Comparison of ENCODE assay signal across 8 cellular contexts in genomic region chr16:75555707-75556512, GRCh38. TPM values are rescaled to one million over a fixed set of nuclear protein-coding genes. Genes with fewer than 3 reads are reported as not detected.
DNase-seq lines count a peak whose midpoint lies in the region; ATAC-seq lines count a peak whose summit lies in the region.

A gene with protein sequence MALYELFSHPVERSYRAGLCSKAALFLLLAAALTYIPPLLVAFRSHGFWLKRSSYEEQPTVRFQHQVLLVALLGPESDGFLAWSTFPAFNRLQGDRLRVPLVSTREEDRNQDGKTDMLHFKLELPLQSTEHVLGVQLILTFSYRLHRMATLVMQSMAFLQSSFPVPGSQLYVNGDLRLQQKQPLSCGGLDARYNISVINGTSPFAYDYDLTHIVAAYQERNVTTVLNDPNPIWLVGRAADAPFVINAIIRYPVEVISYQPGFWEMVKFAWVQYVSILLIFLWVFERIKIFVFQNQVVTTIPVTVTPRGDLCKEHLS (minus strand): TSS chr16:75556252. CDS start chr16:75556209, 43 bp downstream.

- H2BK5ac ChIP-seq in mesendoderm (ENCODE audit: low read length) = no peak within 1 kb of the TSS

- no peaks in the 10 kb centered on the region for H3K36me3 ChIP-seq in endocrine pancreas (ENCODE audit: control insufficient read depth, insufficient read depth, low read length)
- H3K36me3 ChIP-seq in mesendoderm (ENCODE audit: control insufficient read depth, insufficient read depth, low read length) = no peaks in the 10 kb centered on the region

- no peaks in the 10 kb centered on the region for H3K9me3 ChIP-seq in endocrine pancreas (ENCODE audit: control insufficient read depth, low read length)

- no peaks in the 10 kb centered on the region for H3K27me3 ChIP-seq in endocrine pancreas (ENCODE audit: control insufficient read depth, insufficient read depth, low read length)
- H3K27me3 ChIP-seq in mesendoderm (ENCODE audit: insufficient read depth, low read length, poor library complexity) = no peaks in the 10 kb centered on the region

- H4K8ac ChIP-seq in mesendoderm (ENCODE audit: low read depth, low read length) = no peak within 1 kb of the TSS

- no peaks in the 10 kb centered on the region for H3K4me1 ChIP-seq in endocrine pancreas (ENCODE audit: control insufficient read depth, insufficient read depth, low read length)
- H3K4me1 ChIP-seq in mesendoderm (ENCODE audit: control insufficient read depth, low read depth, low read length) = no peaks in the 10 kb centered on the region

- no peak within 1 kb of the TSS for H4K5ac ChIP-seq in mesendoderm (ENCODE audit: low read length)

- no peak within 1 kb of the TSS for H3K4ac ChIP-seq in mesendoderm (ENCODE audit: low read depth, low read length)

- H2BK120ac ChIP-seq in mesendoderm (ENCODE audit: low read depth, low read length) = no peak within 1 kb of the TSS

- no peaks in the 10 kb centered on the region for H3K79me1 ChIP-seq in mesendoderm (ENCODE audit: low read length)

- H3K4me3 ChIP-seq in endocrine pancreas (ENCODE audit: control insufficient read depth, insufficient read depth, low read length) (peak within 1 kb of the TSS; percentile 66), mesendoderm (ENCODE audit: low read length) (peak within 1 kb of the TSS; percentile 76)

- H2AK5ac ChIP-seq in mesendoderm (ENCODE audit: low read length) = no peak within 1 kb of the TSS

- no CpG with 5 or more reads among the region's 80 CpGs for WGBS in mesendoderm (ENCODE audit: extremely low coverage, insufficient coverage, low lambda C conversion rate)

- H3K9ac ChIP-seq in endocrine pancreas (ENCODE audit: control insufficient read depth, insufficient read depth, low read length) = peak within 1 kb of the TSS; percentile 69
- peak within 1 kb of the TSS; percentile 77 for H3K9ac ChIP-seq in mesendoderm (ENCODE audit: low read length)

- H3K79me2 ChIP-seq in mesendoderm (ENCODE audit: control insufficient read depth, insufficient read depth, low read length) = no peaks in the 10 kb centered on the region

- H2BK15ac ChIP-seq in mesendoderm (replicated peaks; ENCODE audit: low read depth) = no peak within 1 kb of the TSS

- peak within 1 kb of the TSS; percentile 15 for H3K23ac ChIP-seq in mesendoderm (ENCODE audit: low read length)

- ATAC-seq in GM19452 (IDR thresholded peaks at IDR 0.05; ENCODE audit: unreplicated experiment) = peak; percentile 98
- peak; percentile 89 for ATAC-seq in HG03575 (IDR thresholded peaks at IDR 0.05; ENCODE audit: extremely low read depth, insufficient number of reproducible peaks, low FRiP score, unreplicated experiment)

- peak within 1 kb of the TSS; percentile 81 for H3K56ac ChIP-seq in mesendoderm (ENCODE audit: low read length)

- DNase-seq in CMK (ENCODE audit: low read depth) = peak; percentile 65
- peak; percentile 85 to 89 for DNase-seq in NOMO-1 (lab: John Stamatoyannopoulos, UW; ENCODE audit: unreplicated experiment in 2 of 2)
- peak; percentile 81 to 85 (median 83) for DNase-seq in activated CD8-positive, alpha-beta memory T cell treated with anti-CD3 and anti-CD28 coated beads for 48 hours (ENCODE audit: low read depth in 2 of 3, low spot score in 2 of 3)
- peak; percentile 97 for DNase-seq in mesendoderm
- peak; percentile 92 for DNase-seq in stimulated activated CD8-positive, alpha-beta memory T cell treated with anti-CD3 and anti-CD28 coated beads, Interleukin-12 subunit alpha, Interleukin-12 subunit beta, amount 100 ng/mL, for 4 hours (ENCODE audit: low read depth)

- H3K27ac ChIP-seq in mesendoderm (ENCODE audit: low read depth, low read length) = peak within 1 kb of the TSS; percentile 58

- H3K4me2 ChIP-seq in mesendoderm (ENCODE audit: low read length) = peak within 1 kb of the TSS; percentile 97

- no peak within 1 kb of the TSS for H3K18ac ChIP-seq in mesendoderm (ENCODE audit: low read length)

RNA-seq across cellular contexts. Expression of the gene that starts here (rescaled TPM):
- polyA plus RNA-seq in mesendoderm (2013, experiment 1 of 2) = 6.0 TPM
- 6.0 TPM for polyA plus RNA-seq in mesendoderm (2013, experiment 2 of 2)

Comparison
In these comparisons a context has a peak if more than half of its experiments do, and no peak if none do; other contexts are left out.
1. Peak in every context shown above with its lines: DNase-seq, ATAC-seq, H3K4me3 ChIP-seq and H3K27ac ChIP-seq.